ENCODE assay signal across 8 cellular contexts in the genomic region with DNA sequence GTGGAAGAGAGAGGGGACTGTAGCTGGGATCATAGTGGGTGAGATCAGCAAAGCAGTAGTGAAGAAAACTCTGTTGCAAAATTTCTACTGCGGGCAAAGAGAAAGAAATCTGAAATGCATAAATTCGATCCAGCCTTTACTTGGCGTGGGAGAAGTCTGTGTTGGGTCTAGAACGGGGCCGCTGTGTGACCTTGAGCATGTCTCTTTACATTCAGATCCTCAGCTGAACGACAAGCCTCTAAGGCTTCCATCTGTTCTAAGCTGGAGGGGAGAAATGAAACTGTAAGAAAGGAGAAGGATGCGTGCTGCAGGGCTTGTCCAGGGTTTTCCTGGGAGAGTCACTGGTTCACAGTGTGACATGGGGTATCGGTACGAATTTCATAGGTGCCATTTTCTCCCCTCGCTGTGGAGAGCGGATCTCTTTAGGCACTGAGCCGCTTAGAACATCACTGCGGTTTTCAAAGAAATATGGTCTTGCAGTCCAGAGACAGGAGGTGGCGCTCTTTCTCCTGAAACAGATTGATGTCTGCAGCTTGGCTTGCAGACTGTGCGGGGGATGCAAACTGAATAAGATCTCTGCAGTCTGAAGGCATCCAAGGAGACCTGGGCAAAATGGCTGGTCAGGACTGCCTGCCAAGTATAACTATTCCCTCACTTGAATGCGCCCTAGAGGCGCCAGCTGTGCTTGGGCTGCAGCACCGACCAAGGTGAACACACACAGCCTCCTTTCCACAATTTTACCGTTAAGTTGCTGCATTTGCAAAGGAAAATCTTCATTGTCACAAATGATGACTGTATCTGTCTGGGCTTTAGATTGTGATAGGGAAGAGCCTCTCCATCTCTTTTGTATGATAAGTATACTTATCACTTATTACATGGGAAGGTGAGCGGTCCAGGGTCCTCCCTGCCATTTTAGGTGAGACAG.
DNase-seq lines count a peak whose midpoint lies in the region; ATAC-seq lines count a peak whose summit lies in the region.

No MANE protein-coding gene starts in this region.

- DNase-seq in 8988T (peak; percentile 37), NCI-H345 (lab: John Stamatoyannopoulos, UW) (peak; percentile 40), left colon (peak; percentile 61 to 81)
- peak; percentile 43 for DNase-seq in activated CD4-positive, CD25-positive, alpha-beta regulatory T cell treated with anti-CD3 and anti-CD28 coated beads, Interleukin-2, amount 50 U/mL, for 16 hours (ENCODE audit: low read depth, low spot score)
- DNase-seq in central memory CD4-positive, alpha-beta T cell: peak; percentile 75
- peak; percentile 75 to 80 for DNase-seq in stimulated activated CD4-positive, alpha-beta T cell treated with anti-CD3 and anti-CD28 coated beads, Interleukin-2, amount 100 ng/mL, for 48 hours

- ATAC-seq in GM18499 (IDR thresholded peaks at IDR 0.05; ENCODE audit: insufficient read depth, unreplicated experiment) (peak; percentile 65), HG03135 (IDR thresholded peaks at IDR 0.05; ENCODE audit: unreplicated experiment) (peak; percentile 91), left colon (peak; percentile 87)

- intact Hi-C loops in left colon (cut with DNase I, micrococcal nuclease): loop anchor here in 1 of 2 donors (5.0 to 10.0 kb wide), 2 partner anchors 95 to 133 kb away; no protein-coding TSS in a partner anchor

Comparison
In these comparisons a context has a peak if more than half of its experiments do, and no peak if none do; other contexts are left out.
1. Peak in every context shown above with its lines: DNase-seq and ATAC-seq.